Comparison of ENCODE assay signal across 8 cellular contexts in the genomic region with DNA sequence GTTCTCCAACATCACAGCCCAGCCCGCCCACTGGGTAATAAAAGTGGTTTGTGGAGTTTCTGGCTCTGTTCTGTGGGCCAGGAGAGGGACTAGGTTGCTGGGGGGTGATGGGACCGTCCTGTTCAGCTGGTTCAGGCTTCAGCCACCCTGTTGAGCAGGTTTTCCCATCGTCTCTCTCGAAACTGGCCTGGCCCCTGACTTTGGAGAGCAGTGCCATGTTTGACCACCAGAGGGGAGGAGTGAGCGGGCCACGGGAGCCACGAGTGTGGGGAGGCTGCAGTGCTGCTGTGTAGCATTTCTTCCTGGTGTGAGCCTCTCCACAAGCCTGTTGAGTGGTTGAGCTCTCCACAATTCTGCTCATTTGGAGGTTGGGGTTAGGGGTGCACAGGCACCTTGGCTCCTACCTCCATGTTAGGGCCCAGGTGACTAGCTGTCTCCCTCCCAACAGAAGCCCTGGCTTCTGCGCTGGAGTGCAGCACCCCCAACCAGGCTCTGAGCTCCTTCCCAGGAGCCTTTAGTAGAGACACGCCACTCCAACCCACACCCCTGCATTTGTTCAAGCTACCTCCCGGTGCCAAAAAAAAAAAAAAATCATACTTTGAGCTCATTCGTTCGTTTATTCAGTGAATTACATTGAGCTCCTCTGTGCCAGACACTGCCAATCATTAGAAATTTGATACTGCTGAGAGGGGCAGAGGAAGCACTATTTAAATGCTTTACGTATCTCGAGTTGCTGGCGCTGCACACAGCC. TPM values are rescaled to one million over a fixed set of nuclear protein-coding genes. Genes with fewer than 3 reads are reported as not detected.
A peak's percentile ranks its signal among the peaks of the same experiment; 100 is the strongest.
DNase-seq lines count a peak whose midpoint lies in the region; ATAC-seq and TF ChIP-seq lines count a peak whose summit lies in the region.

No MANE protein-coding gene starts in this region.

- H3K4me3 ChIP-seq in colonic mucosa (no peak overlapping the region), liver (ENCODE audit: low read depth in 1 of 3, low read length in 3 of 3) (no peak overlapping the region)

- H3K9me3 ChIP-seq in colonic mucosa (no peaks in the 10 kb centered on the region), liver (ENCODE audit: control insufficient read depth in 4 of 4, low read length in 3 of 4) (no peaks in the 10 kb centered on the region)

- H3K9ac ChIP-seq in colonic mucosa (ENCODE audit: low read depth in 2 of 2, low read length in 2 of 2) (peak overlapping the region; percentile 52 to 81), liver (ENCODE audit: low read depth in 1 of 2, low read length in 2 of 2) (no peak overlapping the region)

- TF ChIP-seq RAD21 in liver (IDR thresholded peaks at IDR 0.05) = peak; percentile 79 to 92

- H3K27ac ChIP-seq in colonic mucosa = peak overlapping the region; percentile 85
- H3K27ac ChIP-seq in liver (ENCODE audit: low read depth in 1 of 2, low read length in 2 of 2) = no peak overlapping the region

- no peaks in the 10 kb centered on the region for H3K27me3 ChIP-seq in colonic mucosa
- no peaks in the 10 kb centered on the region for H3K27me3 ChIP-seq in liver (ENCODE audit: control insufficient read depth in 4 of 4, insufficient read depth in 4 of 4, low read length in 3 of 4)

- intact Hi-C loops in colonic mucosa (cut with DNase I) = loop anchor here (5.0 kb wide), 1 partner anchor 35 kb away; a partner anchor contains a TSS

- no peaks in the 10 kb centered on the region for H3K36me3 ChIP-seq in colonic mucosa
- no peaks in the 10 kb centered on the region for H3K36me3 ChIP-seq in liver (ENCODE audit: control insufficient read depth in 4 of 4, insufficient read depth in 3 of 4, low read depth in 1 of 4, low read length in 3 of 4)

- ATAC-seq in HG02798 (IDR thresholded peaks at IDR 0.05; ENCODE audit: poor library complexity, unreplicated experiment) (peak; percentile 75), GM19467 (IDR thresholded peaks at IDR 0.05; ENCODE audit: unreplicated experiment) (no peak)

- WGBS in liver = 29% methylated on average over 15 of the region's 15 CpGs

- DNase-seq in GDM1 (lab: John Stamatoyannopoulos, UW) (peak; percentile 74), NCI-H510A (lab: John Stamatoyannopoulos, UW) (peak; percentile 40), colonic mucosa (peak; percentile 94)
- peak; percentile 68 to 84 for DNase-seq in activated CD4-positive, alpha-beta T cell treated with anti-CD3 and anti-CD28 coated beads for 4 hours
- DNase-seq in stimulated activated CD4-positive, alpha-beta T cell treated with anti-CD3 and anti-CD28 coated beads, TNF-alpha, amount 100 ng/mL, for 1 hour (ENCODE audit: low read depth in 3 of 3, low spot score in 1 of 3) = peak; percentile 47 to 78 (median 65)

- H3K4me1 ChIP-seq in colonic mucosa (peaks cover 14% of the 10 kb centered on the region), liver (ENCODE audit: control insufficient read depth in 4 of 4, insufficient read depth in 4 of 4, low read length in 3 of 4) (peaks cover 0 to 11% (median 3%) of the 10 kb centered on the region in 4 donors)

- TF ChIP-seq CTCF in colonic mucosa (IDR thresholded peaks at IDR 0.05) = peak; percentile 96
- TF ChIP-seq CTCF in liver (IDR thresholded peaks at IDR 0.05; ENCODE audit: low read depth, low read length, missing input control) = peak; percentile 92

TF ChIP-seq in liver, 16 proteins besides CTCF, POLR2A, EP300 and RAD21:
- TF ChIP-seq HNF4G (IDR thresholded peaks at IDR 0.05) = no peak
- no peak for TF ChIP-seq TAF1 (conservative IDR thresholded peaks at IDR 0.05)
- TF ChIP-seq FOXA1 (IDR thresholded peaks at IDR 0.05) = no peak

RNA-seq across cellular contexts. Expression of a gene that starts 13.9 kb away (rescaled TPM):
- total RNA-seq in colonic mucosa = 100 to 1,000 TPM; 280 to 330 TPM
- 1 to 10 TPM; 1.2 to 2.6 TPM for total RNA-seq in liver
- polyA plus RNA-seq in liver = 1 to 10 TPM; 1.6 to 2.2 TPM

RNA-seq across cellular contexts. Expression of a gene that starts 16.3 kb away (rescaled TPM):
- total RNA-seq in colonic mucosa = 10 to 100 TPM; 14.9 to 18.6 TPM
- under 1 TPM in 1 of 2 donors, not detected in 1; 0.05 TPM for total RNA-seq in liver
- polyA plus RNA-seq in liver = not detected

RNA-seq across cellular contexts. Expression of a gene that starts 29.3 kb away (rescaled TPM):
- total RNA-seq in colonic mucosa (100 to 1,000 TPM; 137 to 166 TPM), liver (not detected)
- not detected for polyA plus RNA-seq in liver

RNA-seq across cellular contexts. Expression of a gene that starts 36.5 kb away (rescaled TPM):
- 10 to 100 TPM; 18.3 to 19.2 TPM for total RNA-seq in colonic mucosa
- total RNA-seq in liver = 10 to 100 TPM in 1 of 2 donors, 1 to 10 TPM in 1; 9.8 to 15.3 TPM
- polyA plus RNA-seq in liver = 10 to 100 TPM in 1 of 2 donors, 1 to 10 TPM in 1; 3.4 to 10.8 TPM

RNA-seq across cellular contexts. Expression of a gene that starts 50.5 kb away (rescaled TPM):
- total RNA-seq in colonic mucosa (10 to 100 TPM; 38.1 to 48.0 TPM), liver (10 to 100 TPM in 1 of 2 donors, 1 to 10 TPM in 1; 10.0 to 13.8 TPM)
- polyA plus RNA-seq in liver = 10 to 100 TPM; 25.9 to 32.5 TPM

Comparison
In these comparisons a context has a peak if more than half of its experiments do, and no peak if none do; other contexts are left out.
1. DNase-seq: peak in every context shown above with its lines; median percentile 94 in colonic mucosa; 76 in activated CD4-positive, alpha-beta T cell treated with anti-CD3 and anti-CD28 coated beads for 4 hours; 74 in GDM1; 65 in stimulated activated CD4-positive, alpha-beta T cell treated with anti-CD3 and anti-CD28 coated beads, TNF-alpha, amount 100 ng/mL, for 1 hour; 40 in NCI-H510A.
2. H3K9ac ChIP-seq: peak in colonic mucosa (2 of 2); none in liver (0 of 2).
3. RNA of a gene that starts 13.9 kb away (total RNA-seq): 280 to 330 TPM in colonic mucosa; 1.2 to 2.6 TPM in liver; every median in the first group is over 10 times any median in the second.
4. RNA of a gene that starts 16.3 kb away (total RNA-seq): 14.9 to 18.6 TPM in colonic mucosa; 0.05 TPM in liver; every median in the first group is over 10 times any median in the second.
5. RNA of a gene that starts 29.3 kb away (total RNA-seq): 137 to 166 TPM in colonic mucosa; not detected in liver; every median in the first group is over 100 times any median in the second.